In the genomic region with DNA sequence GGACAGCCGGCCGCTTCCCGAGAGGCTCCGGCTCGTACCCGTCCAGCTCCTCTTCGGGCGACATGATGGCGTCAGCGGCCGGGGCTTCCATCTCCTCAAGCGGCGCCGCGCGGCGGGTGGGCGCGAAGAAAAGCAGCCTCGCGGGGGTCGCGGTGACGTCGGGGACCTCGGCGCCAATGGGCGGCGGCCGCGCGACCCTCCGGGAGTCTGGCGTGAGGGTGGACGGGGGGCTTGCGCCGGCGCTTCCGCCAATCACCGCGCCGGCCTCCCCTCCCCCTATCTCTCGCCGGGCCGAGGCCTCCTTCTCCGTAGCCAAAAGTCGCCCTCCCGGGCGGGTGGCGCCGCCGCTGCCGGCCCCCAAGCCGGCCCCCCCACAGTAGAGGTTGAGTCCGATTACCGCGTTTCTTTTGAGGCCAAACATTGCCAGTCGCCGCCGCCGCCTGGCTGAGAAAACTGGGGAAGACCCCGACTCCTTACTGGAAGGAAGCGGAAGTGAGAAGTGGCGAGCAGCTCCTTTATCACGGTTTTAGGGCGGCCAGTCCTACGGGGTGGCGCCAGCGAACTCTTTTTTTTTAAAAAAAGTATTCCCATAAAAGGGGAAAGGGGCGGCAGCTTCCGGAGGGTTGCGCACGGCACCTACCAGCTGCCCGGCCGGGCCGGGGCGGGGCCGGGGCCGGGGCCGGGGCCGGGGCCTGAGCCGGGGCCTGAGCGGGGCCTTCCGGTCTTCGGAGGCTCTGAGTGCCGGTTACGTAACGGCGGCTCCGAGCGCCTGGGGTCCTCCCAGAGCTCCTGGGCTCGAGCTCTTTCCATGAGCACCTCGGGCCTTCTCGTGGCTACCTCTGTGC, we compare ENCODE assay signal across 8 cellular contexts. TPM values are rescaled to one million over a fixed set of nuclear protein-coding genes. Genes with fewer than 3 reads are reported as not detected.
DNase-seq lines count a peak whose midpoint lies in the region; ATAC-seq and TF ChIP-seq lines count a peak whose summit lies in the region.

Gene MCL1, minus strand, starts transcription at position 501 of the 845 bp plus-strand sequence. Its CDS starts 80 bp downstream, at position 421.

- H3K36me3 Mint-ChIP-seq in natural killer cell treated with Interleukin-12 subunit alpha and Interleukin-12 subunit beta and Interleukin-15 and Interleukin-18, amount 100 ng/mL, for 72 hours = peaks cover 44% of the 10 kb centered on the region

- peak within 1 kb of the TSS; percentile 98 to 100 for H3K27ac Mint-ChIP-seq in natural killer cell treated with Interleukin-12 subunit alpha and Interleukin-12 subunit beta and Interleukin-15 and Interleukin-18, amount 100 ng/mL, for 72 hours

- H3K4me3 Mint-ChIP-seq in natural killer cell treated with Interleukin-12 subunit alpha and Interleukin-12 subunit beta and Interleukin-15 and Interleukin-18, amount 100 ng/mL, for 72 hours = peak within 1 kb of the TSS; percentile 92

- peaks cover 43 to 49% of the 10 kb centered on the region in 2 donors for H3K4me1 Mint-ChIP-seq in natural killer cell treated with Interleukin-12 subunit alpha and Interleukin-12 subunit beta and Interleukin-15 and Interleukin-18, amount 100 ng/mL, for 72 hours (ENCODE audit: low read depth in 2 of 2)

- no peaks in the 10 kb centered on the region for H3K27me3 Mint-ChIP-seq in natural killer cell treated with Interleukin-12 subunit alpha and Interleukin-12 subunit beta and Interleukin-15 and Interleukin-18, amount 100 ng/mL, for 72 hours

- peak; percentile 97 for DNase-seq in EH (ENCODE audit: low read depth)
- DNase-seq in GOT3 (lab: John Stamatoyannopoulos, UW) = peak; percentile 81
- peak; percentile 93 for DNase-seq in LoVo (ENCODE audit: low spot score)
- peak; percentile 79 for DNase-seq in activated T-helper 9 cell treated with anti-CD3 and anti-CD28 coated beads, Interleukin-2, amount 50 U/mL, for 16 hours (ENCODE audit: low read depth)
- peak; percentile 97 for DNase-seq in fibroblast of peridontal ligament (ENCODE audit: extremely low read depth)
- DNase-seq in natural killer cell treated with Interleukin-12 subunit alpha and Interleukin-12 subunit beta and Interleukin-15 and Interleukin-18, amount 100 ng/mL, for 72 hours (ENCODE audit: low spot score) = peak; percentile 96
- peak; percentile 84 for DNase-seq in stimulated activated naive CD4-positive, alpha-beta T cell treated with Interleukin-2 at 50 U/mL for 16 hours (lab: John Stamatoyannopoulos, UW)

- ATAC-seq in natural killer cell treated with Interleukin-12 subunit alpha and Interleukin-12 subunit beta and Interleukin-15 and Interleukin-18, amount 100 ng/mL, for 72 hours = peak; percentile 94 to 95

- no peaks in the 10 kb centered on the region for H3K9me3 Mint-ChIP-seq in natural killer cell treated with Interleukin-12 subunit alpha and Interleukin-12 subunit beta and Interleukin-15 and Interleukin-18, amount 100 ng/mL, for 72 hours

- peak; percentile 96 for TF ChIP-seq POLR2A in Raji (IDR thresholded peaks at IDR 0.05; ENCODE audit: insufficient read depth, low read depth, low read length)

RNA-seq across cellular contexts. Expression of gene MCL1, which starts in this region (rescaled TPM):
- total RNA-seq in natural killer cell treated with Interleukin-12 subunit alpha and Interleukin-12 subunit beta and Interleukin-15 and Interleukin-18, amount 100 ng/mL, for 72 hours = 100 to 1,000 TPM; 199 to 333 TPM

Comparison
In these comparisons a context has a peak if more than half of its experiments do, and no peak if none do; other contexts are left out.
1. Peak in every context shown above with its lines: DNase-seq and ATAC-seq.